Comparison of ENCODE assay signal across 19 cellular contexts in genomic region chr1:60936052-60936619, GRCh38.
DNase-seq lines count a peak whose midpoint lies in the region; ATAC-seq and TF ChIP-seq lines count a peak whose summit lies in the region.
"Had no signal": no experiment of that assay in that cellular context is flagged by ENCODE, and none has a peak within 500 bp of the region (broad histone marks: within the 10 kb centered on the region; RNA-seq: fewer than 3 reads in every experiment).

No MANE protein-coding gene starts in this region.

- no peaks in the 10 kb centered on the region for H3K36me3 Mint-ChIP-seq in mesothelial cell of epicardium
- H3K36me3 Mint-ChIP-seq: stimulated activated naive B cell treated with anti-CD40 and anti-IgM and Interleukin-4, amounts not matched to agents 10 μg/mL and 1 μg/mL and 100 μg/mL, for 72 hours had no signal

- in situ Hi-C loops in astrocyte of the spinal cord (cut with HindIII; ENCODE audit: low sequenced_read_pairs) = no loop called here

- no peak overlapping the region for H3K4me3 ChIP-seq in astrocyte of the spinal cord (ENCODE audit: low read depth, low read length)
- H3K4me3 ChIP-seq: upper lobe of left lung had no signal

- no peaks in the 10 kb centered on the region for H3K9me3 Mint-ChIP-seq in mesothelial cell of epicardium
- H3K9me3 Mint-ChIP-seq: activated CD4-positive, alpha-beta memory T cell treated with anti-CD3 and anti-CD28 coated beads, Interleukin-2, amount 10 ng/mL, durations not matched to agents 7 days and 5 days; stimulated activated naive B cell treated with anti-CD40 and anti-IgM and Interleukin-4, amounts not matched to agents 10 μg/mL and 1 μg/mL and 100 μg/mL, for 72 hours had no signal

- DNase-seq in COLO829 (ENCODE audit: low spot score) (peak; percentile 20), NCI-H1436 treated with DMSO at 0.1 percent for 48 hours (lab: John Stamatoyannopoulos, UW) (peak; percentile 13), astrocyte of the spinal cord (ENCODE audit: low read depth, low spot score) (peak; percentile 12), mesothelial cell of epicardium (ENCODE audit: low spot score in 2 of 2, unreplicated experiment in 2 of 2) (no peak), left lobe of liver (ENCODE audit: low spot score) (no peak), NCI-H524 treated with DMSO at 0.1 percent for 48 hours (lab: John Stamatoyannopoulos, UW) (no peak), NCI-H526 (lab: John Stamatoyannopoulos, UW) (no peak)
- DNase-seq: activated CD4-positive, alpha-beta memory T cell treated with anti-CD3 and anti-CD28 coated beads, Interleukin-2, amount 10 ng/mL, durations not matched to agents 7 days and 5 days; activated naive CD4-positive, alpha-beta T cell treated with anti-CD3 and anti-CD28 coated beads, Interleukin-2, amount 50 U/mL, for 16 hours; activated T-cell treated with anti-CD3 and anti-CD28 coated beads, Interleukin-2, amount 50 U/mL, for 1 hour; Caco-2; cortex of kidney; IMR-90; NCI-H2171; right cardiac atrium; stimulated activated CD4-positive, alpha-beta T cell treated with anti-CD3 and anti-CD28 coated beads, Interleukin-15, amount 100 ng/mL, for 24 hours; stimulated activated naive B cell treated with anti-CD40 and anti-IgM and Interleukin-4, amounts not matched to agents 10 μg/mL and 1 μg/mL and 100 μg/mL, for 72 hours; T-helper 1 cell; upper lobe of left lung had no signal

- no peaks in the 10 kb centered on the region for H3K27me3 Mint-ChIP-seq in mesothelial cell of epicardium (ENCODE audit: low read depth)
- H3K27me3 Mint-ChIP-seq: stimulated activated naive B cell treated with anti-CD40 and anti-IgM and Interleukin-4, amounts not matched to agents 10 μg/mL and 1 μg/mL and 100 μg/mL, for 72 hours had no signal

- no peak for ATAC-seq in left lobe of liver
- ATAC-seq: stimulated activated naive B cell treated with anti-CD40 and anti-IgM and Interleukin-4, amounts not matched to agents 10 μg/mL and 1 μg/mL and 100 μg/mL, for 72 hours had no signal

- H3K4me1 Mint-ChIP-seq in mesothelial cell of epicardium = peaks cover 37% of the 10 kb centered on the region
- H3K4me1 Mint-ChIP-seq: activated CD4-positive, alpha-beta memory T cell treated with anti-CD3 and anti-CD28 coated beads, Interleukin-2, amount 10 ng/mL, durations not matched to agents 7 days and 5 days; stimulated activated naive B cell treated with anti-CD40 and anti-IgM and Interleukin-4, amounts not matched to agents 10 μg/mL and 1 μg/mL and 100 μg/mL, for 72 hours had no signal

- H3K4me3 Mint-ChIP-seq in mesothelial cell of epicardium = no peak overlapping the region
- H3K4me3 Mint-ChIP-seq: activated CD4-positive, alpha-beta memory T cell treated with anti-CD3 and anti-CD28 coated beads, Interleukin-2, amount 10 ng/mL, durations not matched to agents 7 days and 5 days; stimulated activated naive B cell treated with anti-CD40 and anti-IgM and Interleukin-4, amounts not matched to agents 10 μg/mL and 1 μg/mL and 100 μg/mL, for 72 hours had no signal

- TF ChIP-seq CTCF in astrocyte of the spinal cord (IDR thresholded peaks at IDR 0.05; ENCODE audit: low read depth, low read length) = no peak
- TF ChIP-seq CTCF in mesothelial cell of epicardium (IDR thresholded peaks at IDR 0.05; ENCODE audit: unreplicated experiment) = no peak

- peak overlapping the region; percentile 85 for H3K27ac Mint-ChIP-seq in mesothelial cell of epicardium
- H3K27ac Mint-ChIP-seq: activated CD4-positive, alpha-beta memory T cell treated with anti-CD3 and anti-CD28 coated beads, Interleukin-2, amount 10 ng/mL, durations not matched to agents 7 days and 5 days; stimulated activated naive B cell treated with anti-CD40 and anti-IgM and Interleukin-4, amounts not matched to agents 10 μg/mL and 1 μg/mL and 100 μg/mL, for 72 hours had no signal

Comparison
In these comparisons a context has a peak if more than half of its experiments do, and no peak if none do; other contexts are left out.
1. DNase-seq: peak in COLO829 (single experiment), NCI-H1436 treated with DMSO at 0.1 percent for 48 hours (single experiment) and astrocyte of the spinal cord (single experiment); none in mesothelial cell of epicardium (0 of 2), left lobe of liver (single experiment), NCI-H524 treated with DMSO at 0.1 percent for 48 hours (single experiment) and NCI-H526 (0 of 2).